Comparison of ENCODE assay signal across 12 cellular contexts in the genomic region with DNA sequence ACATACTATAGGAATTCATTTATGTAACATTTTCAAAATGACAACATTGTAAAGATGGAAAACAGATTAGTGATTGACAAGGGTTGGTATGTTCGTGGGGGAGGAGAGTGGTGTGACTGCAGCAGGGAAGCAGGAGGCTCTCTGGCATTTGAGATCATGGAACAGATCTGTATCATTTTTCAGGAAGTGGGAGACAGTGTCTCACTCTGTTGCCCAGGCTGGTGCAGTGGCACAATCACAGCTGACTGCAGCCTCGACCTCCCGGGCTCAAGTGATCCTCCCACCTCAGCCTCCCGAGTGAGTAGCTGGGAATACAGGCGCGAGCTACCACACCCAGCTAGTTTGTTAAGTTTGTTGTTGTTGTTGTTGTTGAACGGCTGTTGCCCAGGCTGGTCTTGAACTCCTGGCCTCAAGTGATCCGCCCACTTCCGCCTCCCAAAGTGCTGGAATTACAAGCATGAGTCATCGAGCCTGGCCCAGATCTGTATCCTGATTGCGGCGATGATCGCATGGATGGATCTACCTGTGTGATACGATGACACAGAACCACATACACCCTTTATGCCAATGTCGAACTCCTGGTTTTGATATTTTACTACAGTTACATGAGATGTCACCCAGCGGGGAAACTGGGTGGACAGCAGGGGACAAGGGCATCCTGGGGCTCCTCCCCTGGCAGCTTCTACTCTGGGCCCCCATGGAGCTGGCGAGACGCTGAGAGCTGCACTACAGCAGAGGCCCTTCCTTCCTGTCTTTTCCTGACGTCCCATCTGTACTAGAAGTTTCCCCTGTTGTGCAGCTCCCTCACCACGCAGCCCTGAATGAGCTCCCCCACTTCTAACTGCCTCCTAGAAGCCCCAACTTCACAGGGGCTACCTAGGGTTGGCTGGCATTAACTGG. TPM values are rescaled to one million over a fixed set of nuclear protein-coding genes. Genes with fewer than 3 reads are reported as not detected.
DNase-seq lines count a peak whose midpoint lies in the region; ATAC-seq and TF ChIP-seq lines count a peak whose summit lies in the region.
"Had no signal": no experiment of that assay in that cellular context is flagged by ENCODE, and none has a peak within 500 bp of the region (broad histone marks: within the 10 kb centered on the region; RNA-seq: fewer than 3 reads in every experiment).

No MANE protein-coding gene starts in this region.

- intact Hi-C loops in HCT116 (cut with micrococcal nuclease) (no loop called here), spleen (cut with DNase I; ENCODE audit: low total_unique reads) (no loop called here)

- peak overlapping the region in 1 of 2 donors; percentile 8 for H3K27ac Mint-ChIP-seq in T-cell
- H3K27ac Mint-ChIP-seq: activated naive CD8-positive, alpha-beta T cell had no signal

- H3K9ac ChIP-seq in HCT116 (ENCODE audit: low read length) = peak overlapping the region; percentile 61
- H3K9ac ChIP-seq in fibroblast of lung (ENCODE audit: insufficient read depth, low read length) = no peak overlapping the region

- POLR2A ChIA-PET in HCT116 (lab: Charles Lee) = no interaction called here
- POLR2A ChIA-PET in T-cell (lab: Charles Lee) = no interaction called here
- POLR2A ChIA-PET in GM10248 (lab: Yijun Ruan, JAX) = no interaction called here

- H3K4me1 Mint-ChIP-seq in T-cell = peaks cover 0 to 5% (median 0%) of the 10 kb centered on the region in 3 donors

- no peaks in the 10 kb centered on the region for H3K27me3 Mint-ChIP-seq in T-cell
- H3K27me3 Mint-ChIP-seq: activated naive CD8-positive, alpha-beta T cell had no signal

- H3K9me3 Mint-ChIP-seq in T-cell = no peaks in the 10 kb centered on the region

- no peak for TF ChIP-seq RAD21 in HCT116 (IDR thresholded peaks at IDR 0.05; ENCODE audit: low read depth)

- peak; percentile 65 for ATAC-seq in HCT116
- no peak for ATAC-seq in HG03439 (IDR thresholded peaks at IDR 0.05; ENCODE audit: unreplicated experiment)
- no peak for ATAC-seq in T-cell (replicated peaks in 1 of 4)

- H3K9me3 ChIP-seq in HCT116 (ENCODE audit: control insufficient read depth in 1 of 2, insufficient read depth in 1 of 2, low read depth in 1 of 2, low read length in 2 of 2) (no peaks in the 10 kb centered on the region), SJSA1 (replicated peaks) (peaks cover 18% of the 10 kb centered on the region; the same call in 1 of the 2 replicates), fibroblast of lung (ENCODE audit: control insufficient read depth, insufficient read depth, low read depth, low read length) (no peaks in the 10 kb centered on the region), spleen (peaks cover 0 to 4% (median 0%) of the 10 kb centered on the region in 8 donors)

- H3K36me3 ChIP-seq in HCT116 (ENCODE audit: control insufficient read depth in 1 of 2, insufficient read depth in 2 of 2, low read length in 2 of 2) (no peaks in the 10 kb centered on the region), SJSA1 (0 out of 2 replicates have a peak, but pooled peaks cover 2% of the 10 kb centered on the region), fibroblast of lung (ENCODE audit: control insufficient read depth, insufficient read depth, low read length) (no peaks in the 10 kb centered on the region), spleen (no peaks in the 10 kb centered on the region)

- H3K4me1 ChIP-seq in HCT116 (ENCODE audit: control insufficient read depth in 1 of 2, insufficient read depth in 2 of 2, low read length in 2 of 2) (peaks cover 28 to 48% of the 10 kb centered on the region in 2 experiments), SJSA1 (replicated peaks) (peaks cover 53% of the 10 kb centered on the region), fibroblast of lung (ENCODE audit: control insufficient read depth, extremely low read depth, insufficient read depth, low read length) (peaks cover 10% of the 10 kb centered on the region), spleen (peaks cover 0 to 6% (median 0%) of the 10 kb centered on the region in 6 donors)

- TF ChIP-seq POLR2A in HCT116 (IDR thresholded peaks at IDR 0.05; ENCODE audit: borderline replicate concordance, extremely low read depth, insufficient read depth, insufficient read length) (no peak), spleen (IDR thresholded peaks at IDR 0.05) (no peak)

- H3K4me3 ChIP-seq in HCT116 (replicated peaks in 1 of 2; ENCODE audit: low read depth in 1 of 2, low read length in 2 of 2) (peak overlapping the region; percentile 9 to 28; a peak in 2 of 4 replicates), SJSA1 (no peak overlapping the region), fibroblast of lung (replicated peaks in 1 of 4; ENCODE audit: control extremely low read depth in 1 of 4, insufficient read depth in 1 of 4, low read depth in 3 of 4, low read length in 4 of 4) (no peak overlapping the region), spleen (no peak overlapping the region)

- no peak overlapping the region for H3K4me3 Mint-ChIP-seq in T-cell
- H3K4me3 Mint-ChIP-seq: activated naive CD8-positive, alpha-beta T cell had no signal

- H3K27me3 ChIP-seq in HCT116 (ENCODE audit: insufficient read depth, low read length) (no peaks in the 10 kb centered on the region), SJSA1 (replicated peaks) (no peaks in the 10 kb centered on the region), fibroblast of lung (ENCODE audit: control insufficient read depth, insufficient read depth, low read length) (no peaks in the 10 kb centered on the region), spleen (replicated peaks in 1 of 7) (no peaks in the 10 kb centered on the region)

- H3K36me3 Mint-ChIP-seq in T-cell = no peaks in the 10 kb centered on the region

- no TSS peak for BruUV-seq in HCT116 (replicated peaks; lab: Mats Ljungman, UMichigan)

- DNase-seq in HCT116 (ENCODE audit: low read depth, low spot score) = peak; percentile 77
- peak; percentile 52 to 73 for DNase-seq in SJSA1 (ENCODE audit: low read depth in 1 of 2, low spot score in 2 of 2)
- DNase-seq in fibroblast of lung (ENCODE audit: low read depth in 2 of 2) = peak in 1 of 2 donors; percentile 47
- peak; percentile 56 for DNase-seq in spleen
- no peak for DNase-seq in T-cell
- no peak for DNase-seq in GM10248 (ENCODE audit: extremely low spot score)
- DNase-seq: caudate nucleus, NCI-H2081, NCI-H774, SIG-M5 had no signal

- no peaks in the 10 kb centered on the region for H4K20me1 ChIP-seq in HCT116 (ENCODE audit: insufficient read depth)
- H4K20me1 ChIP-seq in fibroblast of lung (ENCODE audit: control insufficient read depth, extremely low read depth, insufficient read depth, low read length) = no peaks in the 10 kb centered on the region

- 65 to 70% (median 67%) methylated on average over 16 to 20 of the region's 20 CpGs for WGBS in spleen, 5 donors

- H3K4me2 ChIP-seq in HCT116 (ENCODE audit: low read length) = peak overlapping the region; percentile 65
- no peak overlapping the region for H3K4me2 ChIP-seq in fibroblast of lung (ENCODE audit: extremely low read depth, insufficient read depth, low read length)

- RAD21 ChIA-PET in HCT116 (lab: Charles Lee; ENCODE audit: low non-redundant PET in 1 of 2, low total read pairs in 2 of 2, uncharacterized antibody in 2 of 2, unreplicated experiment in 2 of 2) = interaction anchor here in 1 of 2 experiments (0.6 kb wide), 1 partner anchor 29 kb away, joined by 3 read pairs; no protein-coding TSS in a partner anchor

- peak overlapping the region; percentile 76 for H3K27ac ChIP-seq in HCT116 (ENCODE audit: low read depth, low read length)
- H3K27ac ChIP-seq in SJSA1 = peak overlapping the region; percentile 100
- H3K27ac ChIP-seq in fibroblast of lung (ENCODE audit: insufficient read depth, low read length) = peak overlapping the region; percentile 99
- H3K27ac ChIP-seq in spleen = no peak overlapping the region

- TF ChIP-seq CTCF in HCT116 (IDR thresholded peaks at IDR 0.05 in 2 of 3, conservative IDR thresholded peaks at IDR 0.05 in 1 of 3; ENCODE audit: borderline replicate concordance in 1 of 3, insufficient read depth in 1 of 3, low read depth in 2 of 3, low read length in 2 of 3) = no peak
- no peak for TF ChIP-seq CTCF in fibroblast of lung (conservative IDR thresholded peaks at IDR 0.05 in 1 of 2, IDR thresholded peaks at IDR 0.05 in 1 of 2; ENCODE audit: low read depth in 1 of 2, low read length in 2 of 2)
- TF ChIP-seq CTCF in spleen (IDR thresholded peaks at IDR 0.05 in 8 of 11, conservative IDR thresholded peaks at IDR 0.05 in 3 of 11) = no peak
- TF ChIP-seq CTCF in GM10248 (IDR thresholded peaks at IDR 0.05; ENCODE audit: control extremely low read depth, extremely low read depth, low read depth, missing control alignments) = no peak

- peak overlapping the region; percentile 52 for H2AFZ ChIP-seq in HCT116 (ENCODE audit: low read depth, low read length, poor library complexity, severe bottlenecking)
- no peak overlapping the region for H2AFZ ChIP-seq in fibroblast of lung (ENCODE audit: low read length)

- CTCF ChIA-PET in HCT116 (lab: Charles Lee) (no interaction called here), T-cell (lab: Charles Lee) (no interaction called here), GM10248 (lab: Yijun Ruan, JAX) (interaction anchor here (1.0 to 1.8 kb wide), 3 partner anchors 11 to 37 kb away, joined by 3 to 4 read pairs (median 4); no protein-coding TSS in a partner anchor)

- no peaks in the 10 kb centered on the region for H3K9me2 ChIP-seq in HCT116 (ENCODE audit: insufficient read depth)

- H3K79me2 ChIP-seq in HCT116 (ENCODE audit: insufficient read depth, low read length) (no peaks in the 10 kb centered on the region), fibroblast of lung (ENCODE audit: control insufficient read depth, insufficient read depth, low read length) (no peaks in the 10 kb centered on the region)

TF ChIP-seq in HCT116, 20 proteins besides CTCF, POLR2A, EP300 and RAD21 (continues in another document):
- no peak for TF ChIP-seq ZNF274 (IDR thresholded peaks at IDR 0.05; ENCODE audit: low read depth, low read length)
- TF ChIP-seq, protein P1, sequence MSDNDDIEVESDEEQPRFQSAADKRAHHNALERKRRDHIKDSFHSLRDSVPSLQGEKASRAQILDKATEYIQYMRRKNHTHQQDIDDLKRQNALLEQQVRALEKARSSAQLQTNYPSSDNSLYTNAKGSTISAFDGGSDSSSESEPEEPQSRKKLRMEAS (IDR thresholded peaks at IDR 0.05) = 0 out of 2 replicates have a peak, but pooled peaks have one; percentile 22
- peak; percentile 74; the same call in 1 of the 2 replicates for TF ChIP-seq CBX3 (IDR thresholded peaks at IDR 0.05; ENCODE audit: low read depth)
- TF ChIP-seq EGR1 (IDR thresholded peaks at IDR 0.05; ENCODE audit: low read depth) = peak; percentile 72
- TF ChIP-seq FOSL1 (IDR thresholded peaks at IDR 0.05; ENCODE audit: low read depth) = peak; percentile 70
- TF ChIP-seq JUND (IDR thresholded peaks at IDR 0.05) = peak; percentile 71

RNA-seq across cellular contexts. Expression of a gene that starts 12.3 kb away (rescaled TPM):
- 16.7 TPM for total RNA-seq in HCT116 (2021; ENCODE audit: unreplicated experiment)
- polyA plus RNA-seq in HCT116 (2012) = 15.1 and 15.6 TPM in 2 replicates
- total RNA-seq in SJSA1 (2014; rRNA removed; shearing (Covaris generic)) = 38.6 and 47.8 TPM in 2 replicates
- 24.4 and 39.1 TPM in 2 replicates for total RNA-seq in fibroblast of lung
- 38.6 and 73.3 TPM in 2 replicates for polyA plus RNA-seq in fibroblast of lung
- polyA plus RNA-seq in fibroblast of lung (2012) = 26.6 and 66.0 TPM in 2 replicates
- polyA minus RNA-seq in fibroblast of lung (ENCODE audit: low replicate concordance) = 44.2 and 57.2 TPM in 2 replicates
- 10 to 100 TPM in 6 of 7 donors, 1 to 10 TPM in 1; 9.6 to 28.1 (median 21.0) TPM for total RNA-seq in spleen
- 1 to 10 TPM; 2.5 to 4.8 (median 3.5) TPM for polyA plus RNA-seq in spleen
- total RNA-seq in T-cell = 10 to 100 TPM in 3 of 5 donors, 1 to 10 TPM in 2; 5.0 to 16.3 (median 12.5) TPM

Comparison
In these comparisons a context has a peak if more than half of its experiments do, and no peak if none do; other contexts are left out.
1. DNase-seq: peak in HCT116 (single experiment), SJSA1 (2 of 2) and spleen (single experiment); none in T-cell (0 of 34) and GM10248 (single experiment).
2. H3K27ac ChIP-seq: peak in HCT116 (single experiment), SJSA1 (single experiment) and fibroblast of lung (single experiment); none in spleen (0 of 8).
3. H3K4me3 ChIP-seq: peak in HCT116 (2 of 2); none in SJSA1 (single experiment), fibroblast of lung (0 of 4) and spleen (0 of 8).